ENCODE assay signal across 1 cellular context in the genomic region with DNA sequence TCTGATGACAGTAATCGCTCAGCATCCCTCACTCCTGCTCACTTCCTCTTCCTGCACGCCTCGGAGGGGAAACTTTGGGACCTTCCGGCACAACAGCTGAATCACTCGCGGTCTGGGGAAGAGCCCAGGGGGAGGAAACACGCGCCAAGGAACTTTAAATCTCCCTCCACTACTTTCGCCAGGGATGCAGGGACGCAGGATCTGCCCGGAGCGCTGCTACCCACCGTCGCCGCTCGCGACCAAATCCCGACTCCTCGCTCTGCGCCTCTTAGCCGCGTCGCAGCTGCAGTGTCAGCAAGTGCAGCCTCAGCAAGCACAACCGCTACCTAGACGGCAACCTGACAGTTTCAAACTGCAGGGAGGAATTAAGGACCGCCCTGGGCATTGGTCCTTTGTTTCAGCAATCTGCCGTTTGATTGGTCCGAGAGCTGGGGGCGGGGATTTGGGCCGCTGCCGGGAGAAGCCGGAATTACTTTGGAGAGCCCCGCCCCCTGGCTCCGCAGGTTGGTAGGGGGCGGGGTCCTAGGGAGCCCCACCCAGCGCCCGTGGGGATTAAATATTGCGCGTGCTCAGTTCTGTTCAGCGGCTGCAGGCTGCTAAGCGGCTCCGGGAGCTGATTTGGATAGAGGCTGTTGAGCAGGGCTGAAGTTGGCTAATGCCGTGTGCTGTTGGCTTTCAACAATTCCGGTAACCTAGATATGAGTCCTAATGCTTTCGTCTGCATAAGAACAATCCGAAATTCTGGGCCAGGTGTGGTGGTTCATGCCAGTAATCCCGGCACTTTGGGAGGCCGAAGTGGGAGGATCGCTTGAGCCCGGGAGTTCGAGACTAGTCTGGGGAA.
TF ChIP-seq lines count a peak whose summit lies in the region.

A gene with protein sequence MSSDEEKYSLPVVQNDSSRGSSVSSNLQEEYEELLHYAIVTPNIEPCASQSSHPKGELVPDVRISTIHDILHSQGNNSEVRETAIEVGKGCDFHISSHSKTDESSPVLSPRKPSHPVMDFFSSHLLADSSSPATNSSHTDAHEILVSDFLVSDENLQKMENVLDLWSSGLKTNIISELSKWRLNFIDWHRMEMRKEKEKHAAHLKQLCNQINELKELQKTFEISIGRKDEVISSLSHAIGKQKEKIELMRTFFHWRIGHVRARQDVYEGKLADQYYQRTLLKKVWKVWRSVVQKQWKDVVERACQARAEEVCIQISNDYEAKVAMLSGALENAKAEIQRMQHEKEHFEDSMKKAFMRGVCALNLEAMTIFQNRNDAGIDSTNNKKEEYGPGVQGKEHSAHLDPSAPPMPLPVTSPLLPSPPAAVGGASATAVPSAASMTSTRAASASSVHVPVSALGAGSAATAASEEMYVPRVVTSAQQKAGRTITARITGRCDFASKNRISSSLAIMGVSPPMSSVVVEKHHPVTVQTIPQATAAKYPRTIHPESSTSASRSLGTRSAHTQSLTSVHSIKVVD (minus strand): TSS at position 356 of the 841 bp plus-strand sequence. CDS start 4,500 bp downstream, outside the sequence.

TF ChIP-seq in K562, 482 proteins besides CTCF, POLR2A, EP300 and RAD21 (continued from another document and continues in another):
- TF ChIP-seq RNF2 (IDR thresholded peaks at IDR 0.05) = peak; percentile 76
- TF ChIP-seq ZNF589 (CRISPR knock-in tag; IDR thresholded peaks at IDR 0.05; ENCODE audit: low read depth) = peak; percentile 51; the same call in 1 of the 2 replicates
- TF ChIP-seq ARID1B (IDR thresholded peaks at IDR 0.05) = peak; percentile 32
- no peak for TF ChIP-seq ZNF197 (CRISPR knock-in tag; IDR thresholded peaks at IDR 0.05; ENCODE audit: low read depth)
- TF ChIP-seq, protein P1, sequence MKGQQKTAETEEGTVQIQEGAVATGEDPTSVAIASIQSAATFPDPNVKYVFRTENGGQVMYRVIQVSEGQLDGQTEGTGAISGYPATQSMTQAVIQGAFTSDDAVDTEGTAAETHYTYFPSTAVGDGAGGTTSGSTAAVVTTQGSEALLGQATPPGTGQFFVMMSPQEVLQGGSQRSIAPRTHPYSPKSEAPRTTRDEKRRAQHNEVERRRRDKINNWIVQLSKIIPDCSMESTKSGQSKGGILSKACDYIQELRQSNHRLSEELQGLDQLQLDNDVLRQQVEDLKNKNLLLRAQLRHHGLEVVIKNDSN (CRISPR knock-in tag; IDR thresholded peaks at IDR 0.05) = 0 out of 2 replicates have a peak, but pooled peaks have one; percentile 14
- TF ChIP-seq, protein P2, sequence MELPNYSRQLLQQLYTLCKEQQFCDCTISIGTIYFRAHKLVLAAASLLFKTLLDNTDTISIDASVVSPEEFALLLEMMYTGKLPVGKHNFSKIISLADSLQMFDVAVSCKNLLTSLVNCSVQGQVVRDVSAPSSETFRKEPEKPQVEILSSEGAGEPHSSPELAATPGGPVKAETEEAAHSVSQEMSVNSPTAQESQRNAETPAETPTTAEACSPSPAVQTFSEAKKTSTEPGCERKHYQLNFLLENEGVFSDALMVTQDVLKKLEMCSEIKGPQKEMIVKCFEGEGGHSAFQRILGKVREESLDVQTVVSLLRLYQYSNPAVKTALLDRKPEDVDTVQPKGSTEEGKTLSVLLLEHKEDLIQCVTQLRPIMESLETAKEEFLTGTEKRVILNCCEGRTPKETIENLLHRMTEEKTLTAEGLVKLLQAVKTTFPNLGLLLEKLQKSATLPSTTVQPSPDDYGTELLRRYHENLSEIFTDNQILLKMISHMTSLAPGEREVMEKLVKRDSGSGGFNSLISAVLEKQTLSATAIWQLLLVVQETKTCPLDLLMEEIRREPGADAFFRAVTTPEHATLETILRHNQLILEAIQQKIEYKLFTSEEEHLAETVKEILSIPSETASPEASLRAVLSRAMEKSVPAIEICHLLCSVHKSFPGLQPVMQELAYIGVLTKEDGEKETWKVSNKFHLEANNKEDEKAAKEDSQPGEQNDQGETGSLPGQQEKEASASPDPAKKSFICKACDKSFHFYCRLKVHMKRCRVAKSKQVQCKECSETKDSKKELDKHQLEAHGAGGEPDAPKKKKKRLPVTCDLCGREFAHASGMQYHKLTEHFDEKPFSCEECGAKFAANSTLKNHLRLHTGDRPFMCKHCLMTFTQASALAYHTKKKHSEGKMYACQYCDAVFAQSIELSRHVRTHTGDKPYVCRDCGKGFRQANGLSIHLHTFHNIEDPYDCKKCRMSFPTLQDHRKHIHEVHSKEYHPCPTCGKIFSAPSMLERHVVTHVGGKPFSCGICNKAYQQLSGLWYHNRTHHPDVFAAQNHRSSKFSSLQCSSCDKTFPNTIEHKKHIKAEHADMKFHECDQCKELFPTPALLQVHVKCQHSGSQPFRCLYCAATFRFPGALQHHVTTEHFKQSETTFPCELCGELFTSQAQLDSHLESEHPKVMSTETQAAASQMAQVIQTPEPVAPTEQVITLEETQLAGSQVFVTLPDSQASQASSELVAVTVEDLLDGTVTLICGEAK (IDR thresholded peaks at IDR 0.05) = peak; percentile 98
- TF ChIP-seq, protein P2 (CRISPR knock-in tag; IDR thresholded peaks at IDR 0.05) = no peak
- TF ChIP-seq SMARCE1 (IDR thresholded peaks at IDR 0.05) = 0 out of 2 replicates have a peak, but pooled peaks have one; percentile 20
- TF ChIP-seq, protein P3, sequence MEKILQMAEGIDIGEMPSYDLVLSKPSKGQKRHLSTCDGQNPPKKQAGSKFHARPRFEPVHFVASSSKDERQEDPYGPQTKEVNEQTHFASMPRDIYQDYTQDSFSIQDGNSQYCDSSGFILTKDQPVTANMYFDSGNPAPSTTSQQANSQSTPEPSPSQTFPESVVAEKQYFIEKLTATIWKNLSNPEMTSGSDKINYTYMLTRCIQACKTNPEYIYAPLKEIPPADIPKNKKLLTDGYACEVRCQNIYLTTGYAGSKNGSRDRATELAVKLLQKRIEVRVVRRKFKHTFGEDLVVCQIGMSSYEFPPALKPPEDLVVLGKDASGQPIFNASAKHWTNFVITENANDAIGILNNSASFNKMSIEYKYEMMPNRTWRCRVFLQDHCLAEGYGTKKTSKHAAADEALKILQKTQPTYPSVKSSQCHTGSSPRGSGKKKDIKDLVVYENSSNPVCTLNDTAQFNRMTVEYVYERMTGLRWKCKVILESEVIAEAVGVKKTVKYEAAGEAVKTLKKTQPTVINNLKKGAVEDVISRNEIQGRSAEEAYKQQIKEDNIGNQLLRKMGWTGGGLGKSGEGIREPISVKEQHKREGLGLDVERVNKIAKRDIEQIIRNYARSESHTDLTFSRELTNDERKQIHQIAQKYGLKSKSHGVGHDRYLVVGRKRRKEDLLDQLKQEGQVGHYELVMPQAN (IDR thresholded peaks at IDR 0.05; ENCODE audit: borderline replicate concordance) = peak; percentile 99
- TF ChIP-seq ARNT (IDR thresholded peaks at IDR 0.05) = peak in 1 of 2 experiments; percentile 75; a peak in 1 of 4 replicates
- peak; percentile 63; the same call in 1 of the 2 replicates for TF ChIP-seq LCOR (CRISPR knock-in tag; IDR thresholded peaks at IDR 0.05)
- TF ChIP-seq BHLHE40 (IDR thresholded peaks at IDR 0.05; ENCODE audit: low read length) = peak; percentile 25; the same call in 1 of the 2 replicates
- peak; percentile 78 for TF ChIP-seq E2F3 (CRISPR knock-in tag; IDR thresholded peaks at IDR 0.05)
- peak; percentile 90 for TF ChIP-seq MTA1 (IDR thresholded peaks at IDR 0.05; ENCODE audit: borderline replicate concordance)
- TF ChIP-seq MEIS2 (IDR thresholded peaks at IDR 0.05; ENCODE audit: partially characterized antibody) = peak; percentile 52
- TF ChIP-seq POLR2H (tag; IDR thresholded peaks at IDR 0.05; ENCODE audit: low read depth) = peak; percentile 85
- TF ChIP-seq BRF1 (IDR thresholded peaks at IDR 0.05; ENCODE audit: borderline replicate concordance, extremely low read depth, insufficient read length) = no peak
- peak; percentile 97 for TF ChIP-seq GABPA (tag; conservative IDR thresholded peaks at IDR 0.05; ENCODE audit: low read depth)
- peak; percentile 94 for TF ChIP-seq CREM (IDR thresholded peaks at IDR 0.05; ENCODE audit: low read depth)
- TF ChIP-seq, protein P4, sequence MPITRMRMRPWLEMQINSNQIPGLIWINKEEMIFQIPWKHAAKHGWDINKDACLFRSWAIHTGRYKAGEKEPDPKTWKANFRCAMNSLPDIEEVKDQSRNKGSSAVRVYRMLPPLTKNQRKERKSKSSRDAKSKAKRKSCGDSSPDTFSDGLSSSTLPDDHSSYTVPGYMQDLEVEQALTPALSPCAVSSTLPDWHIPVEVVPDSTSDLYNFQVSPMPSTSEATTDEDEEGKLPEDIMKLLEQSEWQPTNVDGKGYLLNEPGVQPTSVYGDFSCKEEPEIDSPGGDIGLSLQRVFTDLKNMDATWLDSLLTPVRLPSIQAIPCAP (CRISPR knock-in tag; IDR thresholded peaks at IDR 0.05; ENCODE audit: borderline replicate concordance) = no peak
- peak; percentile 74; the same call in 1 of the 2 replicates for TF ChIP-seq NCOA6 (IDR thresholded peaks at IDR 0.05)
- TF ChIP-seq, protein P5, sequence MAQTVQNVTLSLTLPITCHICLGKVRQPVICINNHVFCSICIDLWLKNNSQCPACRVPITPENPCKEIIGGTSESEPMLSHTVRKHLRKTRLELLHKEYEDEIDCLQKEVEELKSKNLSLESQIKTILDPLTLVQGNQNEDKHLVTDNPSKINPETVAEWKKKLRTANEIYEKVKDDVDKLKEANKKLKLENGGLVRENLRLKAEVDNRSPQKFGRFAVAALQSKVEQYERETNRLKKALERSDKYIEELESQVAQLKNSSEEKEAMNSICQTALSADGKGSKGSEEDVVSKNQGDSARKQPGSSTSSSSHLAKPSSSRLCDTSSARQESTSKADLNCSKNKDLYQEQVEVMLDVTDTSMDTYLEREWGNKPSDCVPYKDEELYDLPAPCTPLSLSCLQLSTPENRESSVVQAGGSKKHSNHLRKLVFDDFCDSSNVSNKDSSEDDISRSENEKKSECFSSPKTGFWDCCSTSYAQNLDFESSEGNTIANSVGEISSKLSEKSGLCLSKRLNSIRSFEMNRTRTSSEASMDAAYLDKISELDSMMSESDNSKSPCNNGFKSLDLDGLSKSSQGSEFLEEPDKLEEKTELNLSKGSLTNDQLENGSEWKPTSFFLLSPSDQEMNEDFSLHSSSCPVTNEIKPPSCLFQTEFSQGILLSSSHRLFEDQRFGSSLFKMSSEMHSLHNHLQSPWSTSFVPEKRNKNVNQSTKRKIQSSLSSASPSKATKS (CRISPR knock-in tag; IDR thresholded peaks at IDR 0.05) = no peak
- no peak for TF ChIP-seq GATAD2A (IDR thresholded peaks at IDR 0.05)
- TF ChIP-seq HCFC1 (IDR thresholded peaks at IDR 0.05; ENCODE audit: low read depth, low read length) = peak; percentile 66
- no peak for TF ChIP-seq ZNF584 (CRISPR knock-in tag; IDR thresholded peaks at IDR 0.05; ENCODE audit: low read depth)
- TF ChIP-seq JUND (IDR thresholded peaks at IDR 0.05; ENCODE audit: borderline replicate concordance, low read depth, low read length) = peak; percentile 27; the same call in 1 of the 2 replicates
- TF ChIP-seq JUND (tag; IDR thresholded peaks at IDR 0.05; ENCODE audit: borderline replicate concordance, low read depth, low read length) = peak; percentile 62; the same call in 2 of the 3 replicates
- TF ChIP-seq, protein P6, sequence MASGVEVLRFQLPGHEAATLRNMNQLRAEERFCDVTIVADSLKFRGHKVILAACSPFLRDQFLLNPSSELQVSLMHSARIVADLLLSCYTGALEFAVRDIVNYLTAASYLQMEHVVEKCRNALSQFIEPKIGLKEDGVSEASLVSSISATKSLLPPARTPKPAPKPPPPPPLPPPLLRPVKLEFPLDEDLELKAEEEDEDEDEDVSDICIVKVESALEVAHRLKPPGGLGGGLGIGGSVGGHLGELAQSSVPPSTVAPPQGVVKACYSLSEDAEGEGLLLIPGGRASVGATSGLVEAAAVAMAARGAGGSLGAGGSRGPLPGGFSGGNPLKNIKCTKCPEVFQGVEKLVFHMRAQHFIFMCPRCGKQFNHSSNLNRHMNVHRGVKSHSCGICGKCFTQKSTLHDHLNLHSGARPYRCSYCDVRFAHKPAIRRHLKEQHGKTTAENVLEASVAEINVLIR (CRISPR knock-in tag; IDR thresholded peaks at IDR 0.05) = 0 out of 2 replicates have a peak, but pooled peaks have one; percentile 49
- TF ChIP-seq PHB2 (IDR thresholded peaks at IDR 0.05; ENCODE audit: low read depth) = no peak; the same call in 1 of the 2 replicates
